8 cellular contexts compared by ENCODE assay signal in the genomic region with DNA sequence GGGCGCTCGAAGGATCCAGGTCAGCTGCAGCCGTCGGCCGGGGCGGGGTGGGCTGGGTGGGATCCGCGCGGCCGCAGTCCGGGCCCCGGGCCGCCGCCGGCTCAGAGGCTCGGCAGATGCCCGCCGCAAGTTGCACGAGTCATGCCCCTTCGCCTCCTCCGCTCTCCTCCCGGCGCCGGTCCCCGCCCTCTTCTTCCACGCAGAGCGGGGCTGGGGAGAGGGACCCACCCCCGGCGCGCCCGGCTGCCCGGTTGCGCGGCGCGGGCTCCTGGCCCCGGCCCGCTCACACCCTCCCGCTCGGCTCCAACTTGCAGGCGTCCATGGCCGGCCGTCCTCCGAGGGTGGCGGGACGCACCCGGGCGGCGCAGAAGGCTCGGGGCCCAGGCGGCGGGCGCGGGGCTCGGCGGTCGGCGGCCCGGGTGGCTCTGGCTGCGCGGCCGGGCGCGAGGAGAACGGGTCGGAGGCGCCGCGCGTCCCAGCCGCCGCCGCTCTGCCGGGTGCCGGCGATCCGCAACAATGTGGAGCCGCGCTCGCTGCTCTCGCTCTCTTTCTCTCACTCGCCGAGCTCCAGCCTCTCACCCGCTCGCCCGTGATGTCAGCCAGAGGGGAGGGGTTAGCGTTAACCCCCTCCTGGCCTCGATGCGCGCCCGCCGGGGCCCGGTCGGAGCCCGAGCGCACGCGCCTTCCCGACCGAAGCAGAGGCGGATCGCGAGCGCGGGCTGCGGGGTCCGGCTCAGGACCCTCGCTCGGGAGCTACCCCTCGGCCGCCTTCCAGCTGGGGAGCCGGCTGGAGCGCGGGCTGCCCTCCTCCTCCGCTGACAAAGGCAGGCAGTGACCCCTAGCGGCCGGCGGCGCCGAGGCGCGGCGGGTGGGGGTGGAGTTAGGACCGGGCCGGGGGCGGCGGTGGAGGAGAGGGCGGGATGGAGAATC. TPM values are rescaled to one million over a fixed set of nuclear protein-coding genes. Genes with fewer than 3 reads are reported as not detected.
DNase-seq lines count a peak whose midpoint lies in the region; ATAC-seq and TF ChIP-seq lines count a peak whose summit lies in the region.

TSS of gene NECTIN1 (minus strand) at position 550 of the 930 bp plus-strand sequence. CDS start 647 bp downstream, outside the sequence.

- H3K4me2 ChIP-seq in BLaER1 treated with 17β-estradiol and CSF1 and Interleukin-3, amounts not matched to agents 10 nM and 100 nM, result peak within 1 kb of the TSS; percentile 95 to 100 (median 99)

- peak within 1 kb of the TSS; percentile 76 to 88 (median 82) for H3K9ac ChIP-seq in BLaER1 treated with 17β-estradiol and CSF1 and Interleukin-3, amounts not matched to agents 10 nM and 100 nM

- DNase-seq in NCI-H526 (lab: John Stamatoyannopoulos, UW) (peak; percentile 96 to 100), dermis microvascular lymphatic vessel endothelial cell (ENCODE audit: low read depth in 2 of 2) (peak; percentile 60 to 88), lower leg skin (ENCODE audit: low spot score in 2 of 2) (peak; percentile 78 to 98)
- DNase-seq in activated CD4-positive, alpha-beta T cell treated with anti-CD3 and anti-CD28 coated beads, Interleukin-2, amount 50 U/mL, for 4 hours, result peak; percentile 79 to 83
- peak; percentile 84 for DNase-seq in stimulated activated CD4-positive, alpha-beta T cell treated with anti-CD3 and anti-CD28 coated beads, Interleukin-4, amount 100 ng/mL, for 24 hours

- peaks cover 8 to 25% (median 18%) of the 10 kb centered on the region in 11 experiments; a peak in 15 of 22 replicates for H3K27me3 ChIP-seq in BLaER1 treated with 17β-estradiol and CSF1 and Interleukin-3, amounts not matched to agents 10 nM and 100 nM

- ATAC-seq in GM19035 (IDR thresholded peaks at IDR 0.05; ENCODE audit: unreplicated experiment), result peak; percentile 86
- peak; percentile 81 for ATAC-seq in HG03342 (IDR thresholded peaks at IDR 0.05; ENCODE audit: unreplicated experiment)

- peaks cover 0 to 45% (median 45%) of the 10 kb centered on the region in 11 experiments; a peak in 19 of 22 replicates for H4K20me1 ChIP-seq in BLaER1 treated with 17β-estradiol and CSF1 and Interleukin-3, amounts not matched to agents 10 nM and 100 nM

- no peak for TF ChIP-seq POLR2A in lower leg skin (IDR thresholded peaks at IDR 0.05)

- no peaks in the 10 kb centered on the region for H3K36me3 ChIP-seq in BLaER1 treated with 17β-estradiol and CSF1 and Interleukin-3, amounts not matched to agents 10 nM and 100 nM

- peak within 1 kb of the TSS; percentile 79 to 91 (median 85) for H3K4me3 ChIP-seq in BLaER1 treated with 17β-estradiol and CSF1 and Interleukin-3, amounts not matched to agents 10 nM and 100 nM
- H3K4me3 ChIP-seq in lower leg skin (ENCODE audit: low read depth, poor library complexity, severe bottlenecking), result peak within 1 kb of the TSS; percentile 42

- peaks cover 26 to 59% (median 49%) of the 10 kb centered on the region in 10 experiments for H3K4me1 ChIP-seq in BLaER1 treated with 17β-estradiol and CSF1 and Interleukin-3, amounts not matched to agents 10 nM and 100 nM

- intact Hi-C loops in lower leg skin (cut with DNase I; ENCODE audit: low total_unique reads), result loop anchor here (5.0 kb wide), 1 partner anchor 247 kb away; no protein-coding TSS in a partner anchor

- WGBS in lower leg skin, 2 donors, result 0 to 1% methylated on average over 60 to 90 of the region's 128 CpGs

- peak in 1 of 3 donors; percentile 69 for TF ChIP-seq CTCF in lower leg skin (IDR thresholded peaks at IDR 0.05)

- peak within 1 kb of the TSS; percentile 20 to 80 (median 73); a peak in 21 of 22 replicates for H3K27ac ChIP-seq in BLaER1 treated with 17β-estradiol and CSF1 and Interleukin-3, amounts not matched to agents 10 nM and 100 nM

- peaks cover 0 to 9% (median 0%) of the 10 kb centered on the region in 11 experiments; a peak in 6 of 22 replicates for H3K9me3 ChIP-seq in BLaER1 treated with 17β-estradiol and CSF1 and Interleukin-3, amounts not matched to agents 10 nM and 100 nM (replicated peaks in 1 of 11)

RNA-seq across cellular contexts. Expression of gene NECTIN1, which starts in this region (rescaled TPM):
- total RNA-seq in dermis microvascular lymphatic vessel endothelial cell (4.3 and 5.4 TPM in 2 replicates), lower leg skin (100 to 1,000 TPM; 111 to 142 (median 130) TPM)

Comparison
In these comparisons a context has a peak if more than half of its experiments do, and no peak if none do; other contexts are left out.
1. Peak in every context shown above with its lines: DNase-seq, ATAC-seq, H3K4me3 ChIP-seq and H3K27ac ChIP-seq.
2. RNA of gene NECTIN1 (total RNA-seq): 111 to 142 TPM in lower leg skin; 4.3 to 5.4 TPM in dermis microvascular lymphatic vessel endothelial cell; every median in the first group is over 10 times any median in the second.